Comparison of ENCODE assay signal across 8 cellular contexts in genomic region chrX:155263854-155264628, GRCh38. TPM values are rescaled to one million over a fixed set of nuclear protein-coding genes. Genes with fewer than 3 reads are reported as not detected.
DNase-seq lines count a peak whose midpoint lies in the region; ATAC-seq and TF ChIP-seq lines count a peak whose summit lies in the region.

RAB39B (minus strand) TSS chrX:155264491; CDS start chrX:155264288, 203 bp downstream.

- H3K4me3 ChIP-seq in epithelial cell of proximal tubule (ENCODE audit: low read depth, low read length) (peak within 1 kb of the TSS; percentile 28), muscle layer of duodenum (ENCODE audit: low read depth in 1 of 2, low read length in 2 of 2) (peak within 1 kb of the TSS; percentile 42 to 59)

- peak; percentile 96 for ATAC-seq in HG03439 (IDR thresholded peaks at IDR 0.05; ENCODE audit: unreplicated experiment)

- H3K4me1 ChIP-seq in muscle layer of duodenum (ENCODE audit: control insufficient read depth in 1 of 2, insufficient read depth in 2 of 2, low read length in 2 of 2): no peaks in the 10 kb centered on the region

- H3K9me3 ChIP-seq in muscle layer of duodenum (ENCODE audit: control insufficient read depth in 1 of 2, low read length in 2 of 2): no peaks in the 10 kb centered on the region

- peak; percentile 60 for TF ChIP-seq POLR2A in GM19193 (IDR thresholded peaks at IDR 0.05; ENCODE audit: extremely low read depth, insufficient read depth, insufficient read length)

- H3K36me3 ChIP-seq in muscle layer of duodenum (ENCODE audit: control insufficient read depth in 1 of 2, insufficient read depth in 2 of 2, low read length in 2 of 2): no peaks in the 10 kb centered on the region

- DNase-seq in C1 segment of cervical spinal cord (lab: John Stamatoyannopoulos, UW) (peak in 12 of 14 donors; percentile 14 to 77 (median 36)), NCI-H748 (lab: John Stamatoyannopoulos, UW; ENCODE audit: unreplicated experiment) (peak; percentile 89), epithelial cell of proximal tubule (ENCODE audit: low read depth) (no peak)
- DNase-seq in activated CD8-positive, alpha-beta memory T cell treated with anti-CD3 and anti-CD28 coated beads, Interleukin-2, amount 50 U/mL, for 48 hours: peak; percentile 77
- peak; percentile 30 to 40 for DNase-seq in stimulated activated CD8-positive, alpha-beta memory T cell treated with anti-CD3 and anti-CD28 coated beads, Interleukin-7, amount 100 ng/mL, for 1 hour (ENCODE audit: low read depth in 2 of 2)

- no peak within 1 kb of the TSS for H3K27ac ChIP-seq in muscle layer of duodenum (ENCODE audit: low read length)

- no peaks in the 10 kb centered on the region for H3K27me3 ChIP-seq in muscle layer of duodenum (ENCODE audit: low read depth, low read length)

- no peak for TF ChIP-seq CTCF in epithelial cell of proximal tubule (conservative IDR thresholded peaks at IDR 0.05; ENCODE audit: low read depth, low read length)

RNA-seq across cellular contexts. Expression of gene RAB39B, which starts in this region (rescaled TPM):
- 0.36 TPM in 1 of 2 replicates, not detected in the other for total RNA-seq in epithelial cell of proximal tubule
